Comparison of ENCODE assay signal across 1 cellular context in the genomic region with DNA sequence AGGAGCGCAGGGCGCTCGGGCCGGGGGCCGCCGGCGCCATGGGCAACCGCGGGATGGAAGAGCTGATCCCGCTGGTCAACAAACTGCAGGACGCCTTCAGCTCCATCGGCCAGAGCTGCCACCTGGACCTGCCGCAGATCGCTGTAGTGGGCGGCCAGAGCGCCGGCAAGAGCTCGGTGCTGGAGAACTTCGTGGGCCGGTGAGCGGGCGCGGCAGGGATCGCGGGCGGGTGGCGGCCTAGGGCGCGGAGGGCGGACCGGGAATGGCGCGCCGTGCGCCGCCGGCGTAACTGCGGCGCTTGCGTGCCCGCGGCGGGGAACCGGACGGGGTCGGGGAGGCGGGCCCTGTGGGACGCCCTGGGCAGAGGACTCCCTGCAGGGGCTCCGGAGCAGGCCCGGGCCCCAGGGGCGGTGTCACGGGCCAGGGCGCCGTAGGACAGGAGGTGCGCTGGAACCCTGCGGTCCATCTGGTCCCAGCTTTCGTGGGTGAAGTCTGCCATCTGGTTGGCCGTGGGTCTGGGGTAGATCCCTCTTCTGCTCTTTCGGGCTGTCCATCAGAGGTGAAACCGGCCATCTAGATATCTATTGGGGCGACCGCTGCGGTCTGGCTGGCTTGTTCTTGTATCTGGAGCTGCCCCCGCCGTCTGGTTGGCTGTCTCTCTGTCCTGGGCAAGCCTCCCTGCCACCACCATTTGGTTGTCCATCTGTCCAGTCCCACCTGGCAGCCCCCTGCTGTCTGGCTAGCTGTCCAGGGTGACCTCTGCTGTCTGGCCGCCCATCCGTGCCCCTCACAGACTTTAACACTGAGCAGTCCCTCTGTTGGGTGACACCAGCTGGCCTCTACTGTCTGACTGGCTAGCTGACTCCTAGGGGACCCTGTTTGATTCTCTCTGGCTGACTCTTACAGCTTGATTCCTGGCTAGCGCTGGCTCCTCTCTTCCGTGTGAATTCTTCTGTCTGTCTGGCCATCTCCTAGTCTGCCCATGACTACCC.
TF ChIP-seq lines count a peak whose summit lies in the region.

No MANE protein-coding gene starts in this region.

TF ChIP-seq in HCT116, 20 proteins besides CTCF, POLR2A, EP300 and RAD21 (continued from another document):
- TF ChIP-seq, protein P1, sequence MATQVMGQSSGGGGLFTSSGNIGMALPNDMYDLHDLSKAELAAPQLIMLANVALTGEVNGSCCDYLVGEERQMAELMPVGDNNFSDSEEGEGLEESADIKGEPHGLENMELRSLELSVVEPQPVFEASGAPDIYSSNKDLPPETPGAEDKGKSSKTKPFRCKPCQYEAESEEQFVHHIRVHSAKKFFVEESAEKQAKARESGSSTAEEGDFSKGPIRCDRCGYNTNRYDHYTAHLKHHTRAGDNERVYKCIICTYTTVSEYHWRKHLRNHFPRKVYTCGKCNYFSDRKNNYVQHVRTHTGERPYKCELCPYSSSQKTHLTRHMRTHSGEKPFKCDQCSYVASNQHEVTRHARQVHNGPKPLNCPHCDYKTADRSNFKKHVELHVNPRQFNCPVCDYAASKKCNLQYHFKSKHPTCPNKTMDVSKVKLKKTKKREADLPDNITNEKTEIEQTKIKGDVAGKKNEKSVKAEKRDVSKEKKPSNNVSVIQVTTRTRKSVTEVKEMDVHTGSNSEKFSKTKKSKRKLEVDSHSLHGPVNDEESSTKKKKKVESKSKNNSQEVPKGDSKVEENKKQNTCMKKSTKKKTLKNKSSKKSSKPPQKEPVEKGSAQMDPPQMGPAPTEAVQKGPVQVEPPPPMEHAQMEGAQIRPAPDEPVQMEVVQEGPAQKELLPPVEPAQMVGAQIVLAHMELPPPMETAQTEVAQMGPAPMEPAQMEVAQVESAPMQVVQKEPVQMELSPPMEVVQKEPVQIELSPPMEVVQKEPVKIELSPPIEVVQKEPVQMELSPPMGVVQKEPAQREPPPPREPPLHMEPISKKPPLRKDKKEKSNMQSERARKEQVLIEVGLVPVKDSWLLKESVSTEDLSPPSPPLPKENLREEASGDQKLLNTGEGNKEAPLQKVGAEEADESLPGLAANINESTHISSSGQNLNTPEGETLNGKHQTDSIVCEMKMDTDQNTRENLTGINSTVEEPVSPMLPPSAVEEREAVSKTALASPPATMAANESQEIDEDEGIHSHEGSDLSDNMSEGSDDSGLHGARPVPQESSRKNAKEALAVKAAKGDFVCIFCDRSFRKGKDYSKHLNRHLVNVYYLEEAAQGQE (IDR thresholded peaks at IDR 0.05; ENCODE audit: low read depth): no peak
- no peak for TF ChIP-seq SP1 (IDR thresholded peaks at IDR 0.05; ENCODE audit: low read depth)
- peak; percentile 86; the same call in 1 of the 2 replicates for TF ChIP-seq ZFX (IDR thresholded peaks at IDR 0.05)
- no peak for TF ChIP-seq FOSL1 (IDR thresholded peaks at IDR 0.05; ENCODE audit: low read depth)
- no peak for TF ChIP-seq SIN3A (IDR thresholded peaks at IDR 0.05; ENCODE audit: low read depth)
- TF ChIP-seq ZNF274 (IDR thresholded peaks at IDR 0.05; ENCODE audit: low read depth, low read length): no peak
- TF ChIP-seq EGR1 (IDR thresholded peaks at IDR 0.05; ENCODE audit: low read depth): no peak
